18 cellular contexts compared by ENCODE assay signal in genomic region chr5:98576275-98576674, GRCh38.
DNase-seq lines count a peak whose midpoint lies in the region; ATAC-seq, FAIRE-seq and TF ChIP-seq lines count a peak whose summit lies in the region.
"Had no signal": no experiment of that assay in that cellular context is flagged by ENCODE, and none has a peak within 500 bp of the region (broad histone marks: within the 10 kb centered on the region; RNA-seq: fewer than 3 reads in every experiment).

No MANE protein-coding gene starts in this region.

- H3K27me3 ChIP-seq in RWPE2 (ENCODE audit: insufficient read depth, poor library complexity, severe bottlenecking) = no peaks in the 10 kb centered on the region
- no peaks in the 10 kb centered on the region for H3K27me3 ChIP-seq in neuronal stem cell (ENCODE audit: control insufficient read depth in 3 of 3, insufficient read depth in 3 of 3, low read depth in 1 of 3, low read length in 3 of 3)
- H3K27me3 ChIP-seq in naive thymus-derived CD4-positive, alpha-beta T cell (ENCODE audit: control insufficient read depth in 2 of 2, insufficient read depth in 2 of 2, low read length in 2 of 2) = no peaks in the 10 kb centered on the region

- H2AFZ ChIP-seq in neuronal stem cell (ENCODE audit: low read length) = no peak overlapping the region
- H2AFZ ChIP-seq: GM23248 had no signal

- intact Hi-C loops in kidney (cut with DNase I) = no loop called here
- intact Hi-C loops in naive thymus-derived CD4-positive, alpha-beta T cell (cut with micrococcal nuclease) = no loop called here

- no peak overlapping the region for H3K4ac ChIP-seq in neuronal stem cell (ENCODE audit: low read length)

- H2AK5ac ChIP-seq in neuronal stem cell (ENCODE audit: low read depth, low read length) = peak overlapping the region; percentile 8

- CTCF ChIA-PET in naive thymus-derived CD4-positive, alpha-beta T cell (lab: Charles Lee) = no interaction called here

- H3K4me1 Mint-ChIP-seq in endothelial cell (ENCODE audit: unreplicated experiment) = no peaks in the 10 kb centered on the region
- H3K4me1 Mint-ChIP-seq in naive thymus-derived CD4-positive, alpha-beta T cell = no peaks in the 10 kb centered on the region
- H3K4me1 Mint-ChIP-seq: IgD-negative memory B cell had no signal

- H3K4me1 ChIP-seq in RWPE2 (ENCODE audit: insufficient read depth, poor library complexity, severe bottlenecking) (no peaks in the 10 kb centered on the region), kidney (ENCODE audit: control insufficient read depth in 1 of 2, insufficient read depth in 1 of 2, low read depth in 1 of 2, low read length in 2 of 2) (no peaks in the 10 kb centered on the region), neuronal stem cell (ENCODE audit: control insufficient read depth in 2 of 2, insufficient read depth in 1 of 2, low read depth in 1 of 2, low read length in 2 of 2) (peaks cover 1 to 8% of the 10 kb centered on the region in 2 donors)
- no peaks in the 10 kb centered on the region for H3K4me1 ChIP-seq in naive thymus-derived CD4-positive, alpha-beta T cell (ENCODE audit: control insufficient read depth in 2 of 2, insufficient read depth in 2 of 2, low read length in 2 of 2)
- H3K4me1 ChIP-seq: Caco-2 had no signal

- H4K91ac ChIP-seq in neuronal stem cell (ENCODE audit: low read depth, low read length, poor library complexity) = no peak overlapping the region

- FAIRE-seq in GM18507 (lab: Jason Lieb, UNC) (peak; percentile 73), kidney (lab: Jason Lieb, UNC) (no peak)
- FAIRE-seq: A204.1, D721Med, G401.6 had no signal

- no peak overlapping the region for H2BK120ac ChIP-seq in neuronal stem cell (ENCODE audit: low read depth, low read length)

- H3K9me3 ChIP-seq in RWPE2 (ENCODE audit: severe bottlenecking) (no peaks in the 10 kb centered on the region), kidney (ENCODE audit: control insufficient read depth in 1 of 2, low read length in 2 of 2) (no peaks in the 10 kb centered on the region), neuronal stem cell (replicated peaks in 1 of 2; ENCODE audit: control insufficient read depth in 2 of 2, insufficient read depth in 1 of 2, low read depth in 1 of 2, low read length in 2 of 2) (peaks cover 2 to 25% of the 10 kb centered on the region in 2 donors)
- no peaks in the 10 kb centered on the region for H3K9me3 ChIP-seq in naive thymus-derived CD4-positive, alpha-beta T cell (ENCODE audit: control insufficient read depth in 2 of 3, low read length in 3 of 3)
- H3K9me3 ChIP-seq: Caco-2 had no signal

- H3K4me3 ChIP-seq in RWPE2 (ENCODE audit: severe bottlenecking) = no peak overlapping the region
- H3K4me3 ChIP-seq in kidney (ENCODE audit: low read length in 2 of 2) = no peak overlapping the region
- H3K4me3 ChIP-seq in neuronal stem cell (ENCODE audit: low read length in 2 of 2) = no peak overlapping the region
- H3K4me3 ChIP-seq in naive thymus-derived CD4-positive, alpha-beta T cell (ENCODE audit: low read length) = no peak overlapping the region
- H3K4me3 ChIP-seq: GM23248 had no signal

- no peak overlapping the region for H3K4me2 ChIP-seq in neuronal stem cell (ENCODE audit: insufficient read depth, low read length, poor library complexity, severe bottlenecking)

- no peak for ATAC-seq in RWPE2 (ENCODE audit: low read depth)
- ATAC-seq in naive thymus-derived CD4-positive, alpha-beta T cell = no peak

- H3K4me3 Mint-ChIP-seq in endothelial cell (ENCODE audit: unreplicated experiment) = no peak overlapping the region
- no peak overlapping the region for H3K4me3 Mint-ChIP-seq in naive thymus-derived CD4-positive, alpha-beta T cell
- H3K4me3 Mint-ChIP-seq: CD4-positive, alpha-beta T cell; IgD-negative memory B cell had no signal

- no peaks in the 10 kb centered on the region for H3K79me1 ChIP-seq in neuronal stem cell (ENCODE audit: low read depth, low read length)

- TF ChIP-seq CTCF in RWPE2 (IDR thresholded peaks at IDR 0.05; ENCODE audit: poor library complexity, severe bottlenecking) = no peak
- no peak for TF ChIP-seq CTCF in kidney (IDR thresholded peaks at IDR 0.05; ENCODE audit: borderline replicate concordance, extremely low read depth, insufficient read depth)
- TF ChIP-seq CTCF in endothelial cell (IDR thresholded peaks at IDR 0.05; ENCODE audit: unreplicated experiment) = no peak

- no peak overlapping the region for H3K18ac ChIP-seq in neuronal stem cell (ENCODE audit: low read length)

- no peaks in the 10 kb centered on the region for H3K9me3 Mint-ChIP-seq in endothelial cell (ENCODE audit: unreplicated experiment)
- H3K9me3 Mint-ChIP-seq in naive thymus-derived CD4-positive, alpha-beta T cell = peaks cover 0 to 2% (median 0%) of the 10 kb centered on the region in 11 donors
- H3K9me3 Mint-ChIP-seq: CD4-positive, alpha-beta T cell had no signal

- POLR2A ChIA-PET in naive thymus-derived CD4-positive, alpha-beta T cell (lab: Charles Lee) = no interaction called here

- DNase-seq in GM18507 (ENCODE audit: extremely low spot score, insufficient read length, low read depth) (no peak), RWPE2 (ENCODE audit: low spot score) (peak; percentile 35), kidney (peak; percentile 61), neuronal stem cell (ENCODE audit: low spot score) (no peak), endothelial cell (ENCODE audit: low spot score) (no peak), NCI-H526 (lab: John Stamatoyannopoulos, UW) (no peak)
- DNase-seq in naive thymus-derived CD4-positive, alpha-beta T cell = no peak
- DNase-seq: AML-193; Caco-2; CD4-positive, alpha-beta T cell; GM23248; HCEC 1CT; KBM-7 had no signal

- H3K27ac Mint-ChIP-seq in endothelial cell (ENCODE audit: unreplicated experiment) = no peak overlapping the region
- no peak overlapping the region for H3K27ac Mint-ChIP-seq in naive thymus-derived CD4-positive, alpha-beta T cell
- H3K27ac Mint-ChIP-seq: CD4-positive, alpha-beta T cell; IgD-negative memory B cell had no signal

- no peak overlapping the region for H3K14ac ChIP-seq in neuronal stem cell (ENCODE audit: low read length)

- peak overlapping the region; percentile 77 for H2BK12ac ChIP-seq in neuronal stem cell (ENCODE audit: low read length)

- H3K27me3 Mint-ChIP-seq in endothelial cell (ENCODE audit: unreplicated experiment) = no peaks in the 10 kb centered on the region
- H3K27me3 Mint-ChIP-seq in naive thymus-derived CD4-positive, alpha-beta T cell = peaks cover 0 to 9% (median 0%) of the 10 kb centered on the region in 5 donors

- H3K36me3 Mint-ChIP-seq in endothelial cell (ENCODE audit: low read depth, unreplicated experiment) = no peaks in the 10 kb centered on the region
- H3K36me3 Mint-ChIP-seq in naive thymus-derived CD4-positive, alpha-beta T cell = no peaks in the 10 kb centered on the region
- H3K36me3 Mint-ChIP-seq: IgD-negative memory B cell had no signal

- no peak overlapping the region for H2BK5ac ChIP-seq in neuronal stem cell (ENCODE audit: low read length)

- no peak overlapping the region for H4K8ac ChIP-seq in neuronal stem cell (ENCODE audit: low read depth, low read length)

- H3K27ac ChIP-seq in RWPE2 (ENCODE audit: poor library complexity, severe bottlenecking) (no peak overlapping the region), kidney (ENCODE audit: low read depth in 2 of 2, low read length in 2 of 2) (no peak overlapping the region), neuronal stem cell (replicated peaks; ENCODE audit: low read length) (no peak overlapping the region)
- H3K27ac ChIP-seq in naive thymus-derived CD4-positive, alpha-beta T cell (ENCODE audit: low read depth, low read length) = no peak overlapping the region
- H3K27ac ChIP-seq: C4-2B, GM23248 had no signal

- no CpG with 5 or more reads among the region's 20 CpGs for WGBS in neuronal stem cell (ENCODE audit: extremely low coverage in 2 of 2, insufficient read length in 2 of 2, insufficient replicate concordance in 1 of 2), 2 donors

- peak overlapping the region; percentile 92 for H2BK15ac ChIP-seq in neuronal stem cell (ENCODE audit: low read length)

- H3K9ac ChIP-seq in kidney (ENCODE audit: low read length in 2 of 2) (no peak overlapping the region), neuronal stem cell (ENCODE audit: low read depth, low read length, poor library complexity) (no peak overlapping the region)
- H3K9ac ChIP-seq: GM23248 had no signal

- H3K23ac ChIP-seq in neuronal stem cell (ENCODE audit: low read depth, low read length, poor library complexity) = no peak overlapping the region

- H3K36me3 ChIP-seq in RWPE2 (ENCODE audit: low read depth) (no peaks in the 10 kb centered on the region), kidney (ENCODE audit: control insufficient read depth in 1 of 2, insufficient read depth in 2 of 2, low read length in 2 of 2) (no peaks in the 10 kb centered on the region), neuronal stem cell (replicated peaks in 1 of 2; ENCODE audit: control insufficient read depth in 2 of 2, insufficient read depth in 2 of 2, low read length in 2 of 2) (no peaks in the 10 kb centered on the region)
- H3K36me3 ChIP-seq in naive thymus-derived CD4-positive, alpha-beta T cell (ENCODE audit: control insufficient read depth in 2 of 3, insufficient read depth in 3 of 3, low read length in 3 of 3) = no peaks in the 10 kb centered on the region

Comparison
In these comparisons a context has a peak if more than half of its experiments do, and no peak if none do; other contexts are left out.
1. DNase-seq: peak in RWPE2 (single experiment) and kidney (single experiment); none in GM18507 (single experiment), neuronal stem cell (single experiment), endothelial cell (single experiment), naive thymus-derived CD4-positive, alpha-beta T cell (0 of 9) and NCI-H526 (0 of 2).